Comparison of ENCODE assay signal across 8 cellular contexts in genomic region chr1:9892563-9893528, GRCh38. TPM values are rescaled to one million over a fixed set of nuclear protein-coding genes. Genes with fewer than 3 reads are reported as not detected.
DNase-seq lines count a peak whose midpoint lies in the region; ATAC-seq and TF ChIP-seq lines count a peak whose summit lies in the region.

No MANE protein-coding gene starts in this region.

- ATAC-seq in HG03280 (IDR thresholded peaks at IDR 0.05; ENCODE audit: unreplicated experiment) (no peak), HG03520 (IDR thresholded peaks at IDR 0.05; ENCODE audit: unreplicated experiment) (no peak)

- peak; percentile 62 for DNase-seq in DMS53 (lab: John Stamatoyannopoulos, UW)
- peak; percentile 93 for DNase-seq in NCI-H2171 treated with DMSO at 0.1 percent for 48 hours (lab: John Stamatoyannopoulos, UW)
- DNase-seq in dedifferentiated amniotic fluid mesenchymal stem cell (ENCODE audit: extremely low spot score): peak; percentile 51
- peak; percentile 92 for DNase-seq in myocyte (ENCODE audit: low read depth)
- no peak for DNase-seq in DMS79 treated with DMSO at 0.1 percent for 48 hours (lab: John Stamatoyannopoulos, UW)
- no peak for DNase-seq in HEK293T (ENCODE audit: extremely low spot score)

- CTCF ChIA-PET in HEK293T (lab: Yijun Ruan, JAX): no interaction called here

- POLR2A ChIA-PET in HEK293T (lab: Yijun Ruan, JAX): no interaction called here

TF ChIP-seq in HEK293T, 16 proteins besides CTCF, POLR2A, EP300 and RAD21:
- TF ChIP-seq SP1 (IDR thresholded peaks at IDR 0.05): no peak
- TF ChIP-seq FOXK2 (IDR thresholded peaks at IDR 0.05): no peak
- TF ChIP-seq ZNF384 (IDR thresholded peaks at IDR 0.05): no peak

RNA-seq across cellular contexts. Expression of gene CTNNBIP1, which starts 17.2 kb away (rescaled TPM):
- 19.6 and 26.0 TPM in 2 replicates for total RNA-seq in myocyte
- polyA plus RNA-seq in myocyte (2012): 23.9 TPM

RNA-seq across cellular contexts. Expression of gene LZIC, which starts 50.3 kb away (rescaled TPM):
- 45.9 and 48.2 TPM in 2 replicates for total RNA-seq in myocyte
- polyA plus RNA-seq in myocyte (2012): 23.3 TPM

RNA-seq across cellular contexts. Expression of gene NMNAT1, which starts 50.4 kb away (rescaled TPM):
- 9.8 and 12.4 TPM in 2 replicates for total RNA-seq in myocyte
- polyA plus RNA-seq in myocyte (2012): 14.3 TPM

Comparison
In these comparisons a context has a peak if more than half of its experiments do, and no peak if none do; other contexts are left out.
1. DNase-seq: peak in DMS53 (single experiment), NCI-H2171 treated with DMSO at 0.1 percent for 48 hours (single experiment), dedifferentiated amniotic fluid mesenchymal stem cell (single experiment) and myocyte (single experiment); none in DMS79 treated with DMSO at 0.1 percent for 48 hours (single experiment) and HEK293T (single experiment).